Comparison of ENCODE assay signal across 8 cellular contexts in the genomic region with DNA sequence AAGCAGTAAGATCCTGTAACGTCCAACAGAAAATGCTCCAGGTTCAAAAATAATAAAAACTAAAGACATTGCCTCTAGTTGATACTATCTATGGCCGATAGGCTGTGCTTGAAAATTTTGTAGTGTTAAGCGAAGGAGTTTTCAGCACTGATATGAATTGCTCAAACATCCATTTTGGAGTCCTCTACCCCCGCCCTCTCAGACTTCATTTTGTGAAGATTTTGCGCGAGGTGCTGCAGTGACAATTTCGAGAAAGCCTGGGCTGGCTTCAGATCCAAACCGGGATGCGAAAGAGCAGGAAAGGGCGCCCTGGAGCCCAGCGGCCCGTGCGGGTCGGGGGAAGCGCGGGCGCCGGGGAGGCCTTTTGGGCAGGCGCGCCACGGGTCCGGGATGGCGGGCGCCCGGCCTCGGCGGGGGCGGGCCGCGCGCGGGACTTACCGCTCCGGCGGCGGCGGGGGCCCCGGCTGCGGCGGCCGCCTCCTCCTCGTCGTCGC. TPM values are rescaled to one million over a fixed set of nuclear protein-coding genes. Genes with fewer than 3 reads are reported as not detected.
DNase-seq lines count a peak whose midpoint lies in the region; ATAC-seq and TF ChIP-seq lines count a peak whose summit lies in the region.

No MANE protein-coding gene starts in this region.

- H3K9me2 ChIP-seq in OCI-LY7 (ENCODE audit: insufficient read depth, low read length): no peaks in the 10 kb centered on the region

- intact Hi-C loops in OCI-LY7 (cut with micrococcal nuclease; ENCODE audit: unreplicated experiment): loop anchor here (2.0 to 10.0 kb wide), 5 partner anchors 65 to 634 kb away; partner anchors contain the start of genes OLA1 and WIPF1

- peaks cover 20% of the 10 kb centered on the region for H4K20me1 ChIP-seq in OCI-LY7 (ENCODE audit: insufficient read depth, low read length)

- H3K4me3 ChIP-seq in OCI-LY7 (ENCODE audit: low read depth, low read length, poor library complexity, severe bottlenecking): peak overlapping the region; percentile 100
- H3K4me3 ChIP-seq in iPS-18a (ENCODE audit: low read length): peak overlapping the region; percentile 89
- peak overlapping the region; percentile 63 to 99 (median 90) for H3K4me3 ChIP-seq in skin epidermis

- peak; percentile 5 for ATAC-seq in GM19463 (IDR thresholded peaks at IDR 0.05; ENCODE audit: unreplicated experiment)
- peak; percentile 16 for ATAC-seq in HG03558 (IDR thresholded peaks at IDR 0.05; ENCODE audit: extremely low read depth, unreplicated experiment)

- H3K27ac ChIP-seq in OCI-LY7 (ENCODE audit: low read depth, low read length, poor library complexity, severe bottlenecking): peak overlapping the region; percentile 97
- peak overlapping the region; percentile 60 for H3K27ac ChIP-seq in iPS-18a (ENCODE audit: low read length)
- peak overlapping the region; percentile 95 to 100 (median 100) for H3K27ac ChIP-seq in skin epidermis

- H3K4me1 ChIP-seq in OCI-LY7 (ENCODE audit: insufficient read depth, low read length, poor library complexity, severe bottlenecking): peaks cover 46% of the 10 kb centered on the region
- peaks cover 16% of the 10 kb centered on the region for H3K4me1 ChIP-seq in iPS-18a (ENCODE audit: control insufficient read depth, low read depth, low read length)

- no peak overlapping the region for H2AFZ ChIP-seq in OCI-LY7 (ENCODE audit: low read length)

- POLR2A ChIA-PET in OCI-LY7 (lab: Charles Lee): interaction anchor here (0.5 to 2.4 kb wide), 6 partner anchors 16 to 87 kb away, joined by 3 to 7 read pairs (median 4); no protein-coding TSS in a partner anchor

- TF ChIP-seq CTCF in OCI-LY7 (conservative IDR thresholded peaks at IDR 0.05; ENCODE audit: low read length): peak; percentile 58

- peak overlapping the region; percentile 87 for H3K9ac ChIP-seq in iPS-18a (ENCODE audit: low read length)

- peak overlapping the region; percentile 69 for H3K4me2 ChIP-seq in OCI-LY7 (ENCODE audit: low read length)

- CTCF ChIA-PET in OCI-LY7 (lab: Charles Lee; ENCODE audit: unreplicated experiment): no interaction called here

- BruUV-seq in OCI-LY7 (replicated peaks; lab: Mats Ljungman, UMichigan): no TSS peak

- peaks cover 60% of the 10 kb centered on the region for H3K79me2 ChIP-seq in OCI-LY7 (ENCODE audit: insufficient read depth, low read depth, low read length)

- H3K36me3 ChIP-seq in OCI-LY7 (ENCODE audit: insufficient read depth, low read length): peaks cover 54% of the 10 kb centered on the region
- no peaks in the 10 kb centered on the region for H3K36me3 ChIP-seq in iPS-18a (ENCODE audit: control insufficient read depth, low read depth, low read length)

- DNase-seq in EL (peak; percentile 70), OCI-LY7 (ENCODE audit: low spot score) (peak; percentile 83), amniotic stem cell (lab: John Stamatoyannopoulos, UW) (peak; percentile 43)
- no peak for DNase-seq in activated effector memory CD4-positive, alpha-beta T cell treated with anti-CD3 and anti-CD28 coated beads, Interleukin-2, amount 50 U/mL, for 16 hours

- H3K27me3 ChIP-seq in iPS-18a (ENCODE audit: control insufficient read depth, insufficient read depth, low read length): no peaks in the 10 kb centered on the region

- H3K9me3 ChIP-seq in OCI-LY7 (ENCODE audit: low read length) (peaks cover 15% of the 10 kb centered on the region), iPS-18a (ENCODE audit: control insufficient read depth, low read depth, low read length) (no peaks in the 10 kb centered on the region)

RNA-seq across cellular contexts. Expression of gene SP3, which starts 1.8 kb away (rescaled TPM):
- total RNA-seq in OCI-LY7 (2014; rRNA removed; shearing (Covaris generic)): 129 and 150 TPM in 2 replicates
- 115 and 127 TPM in 2 replicates for total RNA-seq in OCI-LY7 (2022)
